21 cellular contexts compared by ENCODE assay signal in genomic region chr2:184677171-184677570, GRCh38.
"Had no signal": no experiment of that assay in that cellular context is flagged by ENCODE, and none has a peak within 500 bp of the region (broad histone marks: within the 10 kb centered on the region; RNA-seq: fewer than 3 reads in every experiment).

No MANE protein-coding gene starts in this region.

- ATAC-seq: activated T-cell treated with anti-CD3 and anti-CD28 coated beads, Interleukin-2, amount 50 U/mL, for 72 hours; left ventricle myocardium superior; natural killer cell had no signal

- DNase-seq: activated CD4-positive, alpha-beta memory T cell treated with anti-CD3 and anti-CD28 coated beads for 36 hours; activated CD4-positive, alpha-beta T cell treated with anti-CD3 and anti-CD28 coated beads for 48 hours; activated effector memory CD4-positive, alpha-beta T cell treated with Interleukin-2 at 50 U/mL for 16 hours; activated naive CD4-positive, alpha-beta T cell treated with anti-CD3 and anti-CD28 coated beads for 36 hours; activated naive CD8-positive, alpha-beta T cell treated with anti-CD3 and anti-CD28 coated beads, Interleukin-2, amount 10 ng/mL, durations not matched to agents 7 days and 5 days; activated T-cell treated with anti-CD3 and anti-CD28 coated beads, Interleukin-2, amount 50 U/mL, for 72 hours; amygdala; cortex of kidney; foreskin melanocyte; glutamatergic neuron; immature natural killer cell; left ventricle myocardium superior; mammary epithelial cell; midbrain; natural killer cell; stimulated activated CD4-positive, alpha-beta T cell treated with anti-CD3 and anti-CD28 coated beads, Interleukin-2, amount 100 ng/mL, for 48 hours; stimulated activated CD8-positive, alpha-beta memory T cell treated with anti-CD3 and anti-CD28 coated beads, Interleukin-4, amount 100 ng/mL, for 48 hours; stimulated activated naive CD4-positive, alpha-beta T cell; testis had no signal

- H3K4me3 ChIP-seq: hepatocyte, testis, vagina had no signal
